19 cellular contexts compared by ENCODE assay signal in genomic region chrX:107565005-107565404, GRCh38.
A peak's percentile ranks its signal among the peaks of the same experiment; 100 is the strongest.
DNase-seq lines count a peak whose midpoint lies in the region; ATAC-seq and TF ChIP-seq lines count a peak whose summit lies in the region.
"Had no signal": no experiment of that assay in that cellular context is flagged by ENCODE, and none has a peak within 500 bp of the region (broad histone marks: within the 10 kb centered on the region; RNA-seq: fewer than 3 reads in every experiment).

No MANE protein-coding gene starts in this region.

- peak overlapping the region; percentile 53; the same call in 1 of the 2 replicates for H2AK5ac ChIP-seq in IMR-90 (ENCODE audit: low read depth, low read length)
- no peak overlapping the region for H2AK5ac ChIP-seq in neuronal stem cell (ENCODE audit: low read depth, low read length)

- H3K23ac ChIP-seq in IMR-90 (ENCODE audit: low read depth, low read length) (no peak overlapping the region), neuronal stem cell (ENCODE audit: low read depth, low read length, poor library complexity) (no peak overlapping the region)

- H3K56ac ChIP-seq in IMR-90 (ENCODE audit: extremely low read depth, insufficient read depth, low read length), result no peak overlapping the region

- no peak for TF ChIP-seq POLR2A in IMR-90 (IDR thresholded peaks at IDR 0.05; ENCODE audit: low read depth, low read length)

- no peak for TF ChIP-seq RAD21 in IMR-90 (IDR thresholded peaks at IDR 0.05; ENCODE audit: low read length)

- no peaks in the 10 kb centered on the region for H3K36me3 Mint-ChIP-seq in stimulated activated memory B cell treated with anti-CD40 and anti-IgM and Interleukin-4, amounts not matched to agents 10 μg/mL and 1 μg/mL and 100 μg/mL, for 72 hours
- H3K36me3 Mint-ChIP-seq: CD14-positive monocyte had no signal

- H3K36me3 ChIP-seq in IMR-90 (ENCODE audit: control insufficient read depth, insufficient read depth, low read length), result no peaks in the 10 kb centered on the region
- H3K36me3 ChIP-seq in neuronal stem cell (replicated peaks in 1 of 2; ENCODE audit: control insufficient read depth in 2 of 2, insufficient read depth in 2 of 2, low read length in 2 of 2), result no peaks in the 10 kb centered on the region

- no CpG with 5 or more reads among the region's 3 CpGs for WGBS in IMR-90 (ENCODE audit: extremely low coverage in 2 of 2, insufficient read length in 1 of 2), 2 experiments
- no CpG with 5 or more reads among the region's 3 CpGs for WGBS in neuronal stem cell (ENCODE audit: extremely low coverage in 2 of 2, insufficient read length in 2 of 2, insufficient replicate concordance in 1 of 2), 2 donors

- H3K27me3 Mint-ChIP-seq in stimulated activated memory B cell treated with anti-CD40 and anti-IgM and Interleukin-4, amounts not matched to agents 10 μg/mL and 1 μg/mL and 100 μg/mL, for 72 hours, result peaks cover 11% of the 10 kb centered on the region

- peak overlapping the region; percentile 70 for H3K4ac ChIP-seq in IMR-90 (ENCODE audit: low read depth, low read length)
- H3K4ac ChIP-seq in neuronal stem cell (ENCODE audit: low read length), result no peak overlapping the region

- no TSS peak for BruUV-seq in IMR-90 (replicated peaks; lab: Mats Ljungman, UMichigan)

- H4K91ac ChIP-seq in IMR-90 (ENCODE audit: insufficient read depth, low read depth, low read length) (peak overlapping the region; percentile 36), neuronal stem cell (ENCODE audit: low read depth, low read length, poor library complexity) (no peak overlapping the region)

- no peaks in the 10 kb centered on the region for H3K9me3 Mint-ChIP-seq in stimulated activated memory B cell treated with anti-CD40 and anti-IgM and Interleukin-4, amounts not matched to agents 10 μg/mL and 1 μg/mL and 100 μg/mL, for 72 hours

- peaks cover 11% of the 10 kb centered on the region for H3K9me1 ChIP-seq in IMR-90 (ENCODE audit: insufficient read depth, low read length)

- TF ChIP-seq CTCF in AG10803 (conservative IDR thresholded peaks at IDR 0.05; ENCODE audit: low read length), result no peak
- no peak for TF ChIP-seq CTCF in IMR-90 (conservative IDR thresholded peaks at IDR 0.05; ENCODE audit: low read depth, low read length)
- TF ChIP-seq CTCF in fibroblast of the aortic adventitia (IDR thresholded peaks at IDR 0.05; ENCODE audit: insufficient read depth, low read length), result no peak

- H3K9ac ChIP-seq in IMR-90 (ENCODE audit: low read depth, low read length) (no peak overlapping the region), neuronal stem cell (ENCODE audit: low read depth, low read length, poor library complexity) (no peak overlapping the region)

- CTCF ChIA-PET in IMR-90 (lab: Yijun Ruan, JAX), result no interaction called here

- peak overlapping the region; percentile 32 for H2BK5ac ChIP-seq in IMR-90 (ENCODE audit: low read depth, low read length, poor library complexity, severe bottlenecking)
- no peak overlapping the region for H2BK5ac ChIP-seq in neuronal stem cell (ENCODE audit: low read length)

- H2AFZ ChIP-seq in IMR-90 (replicated peaks; ENCODE audit: low read length, poor library complexity) (no peak overlapping the region), neuronal stem cell (ENCODE audit: low read length) (no peak overlapping the region)

- no peaks in the 10 kb centered on the region for H4K20me1 ChIP-seq in IMR-90 (ENCODE audit: insufficient read depth, low read length)

- POLR2A ChIA-PET in IMR-90 (lab: Charles Lee; ENCODE audit: unreplicated experiment), result no interaction called here

- H3K27me3 ChIP-seq in IMR-90 (ENCODE audit: control insufficient read depth, insufficient read depth, low read length), result no peaks in the 10 kb centered on the region
- H3K27me3 ChIP-seq in neuronal stem cell (ENCODE audit: control insufficient read depth in 3 of 3, insufficient read depth in 3 of 3, low read depth in 1 of 3, low read length in 3 of 3), result no peaks in the 10 kb centered on the region

- H3K79me1 ChIP-seq in IMR-90 (ENCODE audit: low read depth in 1 of 2, low read length in 2 of 2) (no peaks in the 10 kb centered on the region), neuronal stem cell (ENCODE audit: low read depth, low read length) (no peaks in the 10 kb centered on the region)

- no peak overlapping the region for H3K27ac Mint-ChIP-seq in stimulated activated memory B cell treated with anti-CD40 and anti-IgM and Interleukin-4, amounts not matched to agents 10 μg/mL and 1 μg/mL and 100 μg/mL, for 72 hours
- H3K27ac Mint-ChIP-seq: CD14-positive monocyte had no signal

- H3K4me1 ChIP-seq in IMR-90 (ENCODE audit: control insufficient read depth, insufficient read depth, low read length) (peaks cover 22% of the 10 kb centered on the region), neuronal stem cell (ENCODE audit: control insufficient read depth in 2 of 2, insufficient read depth in 1 of 2, low read depth in 1 of 2, low read length in 2 of 2) (peaks cover 9 to 11% of the 10 kb centered on the region in 2 donors)

- peak overlapping the region; percentile 69 for H2AK9ac ChIP-seq in IMR-90 (replicated peaks; ENCODE audit: low read depth, low read length, poor library complexity)

- no peak overlapping the region for H3K4me3 ChIP-seq in AG10803 (ENCODE audit: low read length)
- no peak overlapping the region for H3K4me3 ChIP-seq in IMR-90 (ENCODE audit: insufficient read depth, low read depth, low read length)
- no peak overlapping the region for H3K4me3 ChIP-seq in fibroblast of the aortic adventitia (ENCODE audit: low read depth, low read length)
- no peak overlapping the region for H3K4me3 ChIP-seq in neuronal stem cell (ENCODE audit: low read length in 2 of 2)

- H2BK12ac ChIP-seq in neuronal stem cell (ENCODE audit: low read length), result peak overlapping the region; percentile 63

- peak overlapping the region; percentile 71 for H2BK20ac ChIP-seq in IMR-90 (ENCODE audit: low read depth, low read length)

- H3K9me3 ChIP-seq in IMR-90 (ENCODE audit: control insufficient read depth, insufficient read depth, low read length), result no peaks in the 10 kb centered on the region
- H3K9me3 ChIP-seq in neuronal stem cell (replicated peaks in 1 of 2; ENCODE audit: control insufficient read depth in 2 of 2, insufficient read depth in 1 of 2, low read depth in 1 of 2, low read length in 2 of 2), result no peaks in the 10 kb centered on the region

- H3K4me1 Mint-ChIP-seq in stimulated activated memory B cell treated with anti-CD40 and anti-IgM and Interleukin-4, amounts not matched to agents 10 μg/mL and 1 μg/mL and 100 μg/mL, for 72 hours, result no peaks in the 10 kb centered on the region
- H3K4me1 Mint-ChIP-seq: CD14-positive monocyte had no signal

- H3K18ac ChIP-seq in IMR-90 (ENCODE audit: low read depth, low read length) (peak overlapping the region; percentile 13; the same call in 1 of the 2 replicates), neuronal stem cell (ENCODE audit: low read length) (no peak overlapping the region)

- H2BK15ac ChIP-seq in IMR-90 (ENCODE audit: low read depth, low read length), result 0 out of 3 replicates have a peak overlapping the region, but pooled peaks have one; percentile 34
- H2BK15ac ChIP-seq in neuronal stem cell (ENCODE audit: low read length), result no peak overlapping the region

- H4K5ac ChIP-seq in IMR-90 (ENCODE audit: low read depth, low read length), result peak overlapping the region; percentile 48; the same call in 1 of the 2 replicates

- H3K27ac ChIP-seq in IMR-90 (ENCODE audit: insufficient read depth, low read length), result no peak overlapping the region
- no peak overlapping the region for H3K27ac ChIP-seq in neuronal stem cell (replicated peaks; ENCODE audit: low read length)

- DNase-seq in AG10803 (ENCODE audit: low read depth) (peak; percentile 72), IMR-90 (no peak), fibroblast of the aortic adventitia (ENCODE audit: low read depth) (peak; percentile 27), neuronal stem cell (ENCODE audit: low spot score) (no peak)
- DNase-seq: AML-193; DMS 273 treated with DMSO at 0.1 percent for 48 hours; Kasumi-1; NCI-H1105 treated with DMSO at 0.1 percent for 48 hours; NCI-H187; NCI-H345; NCI-H69; NK-92 treated with Interleukin-12 subunit alpha and Interleukin-12 subunit beta, amount 100 ng/mL, for 24 hours; RPMI8226 had no signal

- dilution Hi-C loops in IMR-90 (cut with HindIII; ENCODE audit: low sequenced_read_pairs, unreplicated experiment), result no loop called here

- intact Hi-C loops in IMR-90 (cut with micrococcal nuclease), result no loop called here

- H3K4me2 ChIP-seq in IMR-90 (ENCODE audit: low read depth, low read length) (no peak overlapping the region), neuronal stem cell (ENCODE audit: insufficient read depth, low read length, poor library complexity, severe bottlenecking) (no peak overlapping the region)

- H3K4me3 Mint-ChIP-seq in stimulated activated memory B cell treated with anti-CD40 and anti-IgM and Interleukin-4, amounts not matched to agents 10 μg/mL and 1 μg/mL and 100 μg/mL, for 72 hours, result no peak overlapping the region
- H3K4me3 Mint-ChIP-seq: CD14-positive monocyte had no signal

- ATAC-seq in IMR-90 (ENCODE audit: low read depth) (no peak), HG03095 (IDR thresholded peaks at IDR 0.05; ENCODE audit: unreplicated experiment) (no peak), GM18511 (IDR thresholded peaks at IDR 0.05; ENCODE audit: unreplicated experiment) (no peak), GM21529 (IDR thresholded peaks at IDR 0.05; ENCODE audit: unreplicated experiment) (no peak)
- ATAC-seq in stimulated activated memory B cell treated with anti-CD40 and anti-IgM and Interleukin-4, amounts not matched to agents 10 μg/mL and 1 μg/mL and 100 μg/mL, for 72 hours, result no peak
- ATAC-seq: HCT116 had no signal

- H4K8ac ChIP-seq in IMR-90 (ENCODE audit: low read depth in 2 of 2, low read length in 2 of 2), result peak overlapping the region in 1 of 2 experiments; percentile 20; a peak in 1 of 4 replicates
- no peak overlapping the region for H4K8ac ChIP-seq in neuronal stem cell (ENCODE audit: low read depth, low read length)

- in situ Hi-C loops in IMR-90 (cut with MboI; ENCODE audit: low sequenced_read_pairs), result no loop called here

- peak overlapping the region; percentile 55 for H2BK120ac ChIP-seq in IMR-90 (ENCODE audit: low read depth, low read length)
- no peak overlapping the region for H2BK120ac ChIP-seq in neuronal stem cell (ENCODE audit: low read depth, low read length)

- no peak overlapping the region; the same call in 1 of the 2 replicates for H3K14ac ChIP-seq in IMR-90 (replicated peaks; ENCODE audit: low read depth, low read length)
- H3K14ac ChIP-seq in neuronal stem cell (ENCODE audit: low read length), result no peak overlapping the region

TF ChIP-seq in IMR-90, 13 proteins besides CTCF, POLR2A, EP300 and RAD21 (continues in another document):
- no peak for TF ChIP-seq NFE2L2 (IDR thresholded peaks at IDR 0.05; ENCODE audit: low read depth, low read length)
- no peak for TF ChIP-seq RCOR1 (IDR thresholded peaks at IDR 0.05; ENCODE audit: insufficient replicate concordance, low read length)
- TF ChIP-seq MAZ (IDR thresholded peaks at IDR 0.05; ENCODE audit: borderline replicate concordance, low read depth, low read length), result no peak
- TF ChIP-seq CHD1 (IDR thresholded peaks at IDR 0.05; ENCODE audit: low read depth, low read length), result no peak
- TF ChIP-seq MXI1 (IDR thresholded peaks at IDR 0.05; ENCODE audit: borderline replicate concordance, low read depth, low read length), result no peak

Comparison
In these comparisons a context has a peak if more than half of its experiments do, and no peak if none do; other contexts are left out.
1. DNase-seq: peak in AG10803 (single experiment) and fibroblast of the aortic adventitia (single experiment); none in IMR-90 (single experiment) and neuronal stem cell (single experiment).